In the genomic region with DNA sequence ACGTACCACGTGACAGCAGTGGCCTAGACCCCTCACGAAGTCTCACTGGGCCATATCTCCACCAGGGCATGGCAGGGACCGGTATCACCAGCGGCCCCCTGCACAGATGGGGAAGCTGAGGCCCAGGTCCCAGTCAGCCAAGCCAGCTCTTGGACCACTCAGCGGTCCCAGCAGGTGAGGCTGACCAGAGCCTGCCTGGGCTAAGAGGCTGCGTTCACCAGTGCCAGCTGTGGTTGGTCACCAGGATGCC, we compare ENCODE assay signal across 8 cellular contexts. TPM values are rescaled to one million over a fixed set of nuclear protein-coding genes. Genes with fewer than 3 reads are reported as not detected.
DNase-seq lines count a peak whose midpoint lies in the region; ATAC-seq, FAIRE-seq and TF ChIP-seq lines count a peak whose summit lies in the region.

No MANE protein-coding gene starts in this region.

- no peak for DNase-seq in right cardiac atrium
- no peak for DNase-seq in left ventricle myocardium superior
- DNase-seq in K562 (ENCODE audit: extremely low read depth in 1 of 4, low spot score in 3 of 4): no peak
- no peak for DNase-seq in DMS79 treated with DMSO at 0.1 percent for 48 hours (lab: John Stamatoyannopoulos, UW)
- DNase-seq in sciatic nerve (ENCODE audit: low spot score): no peak
- no peak for DNase-seq in NCI-H524 treated with DMSO at 0.1 percent for 48 hours (lab: John Stamatoyannopoulos, UW)

- H3K4me1 ChIP-seq in right cardiac atrium (ENCODE audit: control insufficient read depth, insufficient read depth, low read length): peaks cover 7% of the 10 kb centered on the region
- peaks cover 10 to 65% of the 10 kb centered on the region in 2 experiments; a peak in 4 of 5 replicates for H3K4me1 ChIP-seq in K562 (replicated peaks in 1 of 2; ENCODE audit: control insufficient read depth in 2 of 2, insufficient read depth in 2 of 2, low read length in 2 of 2)
- H3K4me1 ChIP-seq in mucosa of rectum (ENCODE audit: control insufficient read depth in 2 of 2, insufficient read depth in 2 of 2, low read length in 2 of 2): peaks cover 36% of the 10 kb centered on the region in 2 donors

- H3K4me2 ChIP-seq in K562 (ENCODE audit: insufficient read depth, low read length): peak overlapping the region; percentile 78

- CTCF ChIA-PET in K562 (lab: Yijun Ruan, JAX; ENCODE audit: low intra/inter-chr PET ratio): interaction anchor here (2.9 kb wide), 1 partner anchor 126 kb away, joined by 20 read pairs; no protein-coding TSS in a partner anchor

- no TSS peak for BruUV-seq in K562 (replicated peaks; lab: Mats Ljungman, UMichigan)

- ATAC-seq in right cardiac atrium (peak in 1 of 2 donors; percentile 21), left ventricle myocardium superior (no peak), K562 (no peak), HG03196 (IDR thresholded peaks at IDR 0.05; ENCODE audit: unreplicated experiment) (no peak), sciatic nerve (no peak)

- H3K36me3 ChIP-seq in K562 (ENCODE audit: control insufficient read depth, insufficient read depth, low read length) (peaks cover 13% of the 10 kb centered on the region; the same call in 2 of the 3 replicates), mucosa of rectum (ENCODE audit: control insufficient read depth in 2 of 2, insufficient read depth in 2 of 2, low read length in 2 of 2) (peaks cover under 1% of the 10 kb centered on the region in 2 donors)

- peaks cover 12% of the 10 kb centered on the region; the same call in 2 of the 3 replicates for H3K79me2 ChIP-seq in K562 (ENCODE audit: control insufficient read depth, insufficient read depth, low read length)

- H3K9me1 ChIP-seq in K562 (ENCODE audit: control insufficient read depth, insufficient read depth, low read length): no peaks in the 10 kb centered on the region

- H3K4me3 ChIP-seq in right cardiac atrium (ENCODE audit: low read length): peak overlapping the region; percentile 33
- peak overlapping the region; percentile 9 for H3K4me3 ChIP-seq in K562
- peak overlapping the region; percentile 61 to 64 for H3K4me3 ChIP-seq in mucosa of rectum (ENCODE audit: low read length in 2 of 2)

- FAIRE-seq in K562 (lab: Jason Lieb, UNC): no peak

- in situ Hi-C loops in K562 (cut with MboI): loop anchor here (5.0 kb wide), 1 partner anchor 126 kb away; no protein-coding TSS in a partner anchor

- peak overlapping the region; percentile 80 for H2AFZ ChIP-seq in K562 (ENCODE audit: low read depth, low read length)

- no peak for TF ChIP-seq EP300 in K562 (IDR thresholded peaks at IDR 0.05; ENCODE audit: low read length)

- TF ChIP-seq RAD21 in K562 (CRISPR knock-in tag; conservative IDR thresholded peaks at IDR 0.05 in 1 of 2, IDR thresholded peaks at IDR 0.05 in 1 of 2): no peak

- H4K20me1 ChIP-seq in K562 (replicated peaks; ENCODE audit: control insufficient read depth, insufficient read depth, low read length): no peaks in the 10 kb centered on the region

- intact Hi-C loops in right cardiac atrium (cut with DNase I): loop anchor here (2.0 to 10.0 kb wide), 4 partner anchors 121 to 289 kb away; no protein-coding TSS in a partner anchor
- intact Hi-C loops in left ventricle myocardium superior (cut with micrococcal nuclease): no loop called here
- intact Hi-C loops in K562 (cut with micrococcal nuclease): loop anchor here (5.0 kb wide), 1 partner anchor 106 kb away; no protein-coding TSS in a partner anchor
- intact Hi-C loops in sciatic nerve (cut with DNase I): loop anchor here (5.0 kb wide), 1 partner anchor 126 kb away; no protein-coding TSS in a partner anchor

- POLR2A ChIA-PET in K562 (lab: Yijun Ruan, JAX): interaction anchor here (0.5 to 1.2 kb wide), 4 partner anchors 11 to 134 kb away, joined by 3 to 5 read pairs (median 4); partner anchors contain the start of gene OGFR

- WGBS in right cardiac atrium: 57% methylated on average over 7 of the region's 7 CpGs
- 44% methylated on average over 6 of the region's 7 CpGs for WGBS in K562 (ENCODE audit: insufficient coverage, low coverage, missing lambda C conversion rate)

- no peak for TF ChIP-seq CTCF in K562 (IDR thresholded peaks at IDR 0.05 in 2 of 3, conservative IDR thresholded peaks at IDR 0.05 in 1 of 3; ENCODE audit: insufficient read depth in 2 of 3, low read depth in 1 of 3, low read length in 3 of 3)

- TF ChIP-seq POLR2A in K562 (conservative IDR thresholded peaks at IDR 0.05): no peak

- H3K9me3 ChIP-seq in right cardiac atrium (ENCODE audit: control insufficient read depth, low read length): no peaks in the 10 kb centered on the region
- no peaks in the 10 kb centered on the region for H3K9me3 ChIP-seq in K562 (replicated peaks; ENCODE audit: control insufficient read depth, insufficient read depth, low read depth, low read length)
- H3K9me3 ChIP-seq in mucosa of rectum (ENCODE audit: control insufficient read depth in 2 of 2, low read length in 2 of 2): no peaks in the 10 kb centered on the region

- H3K27me3 ChIP-seq in right cardiac atrium (ENCODE audit: control insufficient read depth, insufficient read depth) (no peaks in the 10 kb centered on the region), K562 (ENCODE audit: control insufficient read depth in 2 of 2, insufficient read depth in 2 of 2, low read length in 2 of 2) (peaks cover 4 to 12% of the 10 kb centered on the region in 2 experiments; a peak in 3 of 5 replicates), mucosa of rectum (ENCODE audit: control insufficient read depth in 2 of 2, insufficient read depth in 2 of 2, low read length in 2 of 2) (no peaks in the 10 kb centered on the region)

- peak overlapping the region; percentile 65 to 93 for H3K9ac ChIP-seq in K562 (ENCODE audit: insufficient read depth in 1 of 2, low read depth in 2 of 2, low read length in 2 of 2)
- peak overlapping the region; percentile 70 to 74 for H3K9ac ChIP-seq in mucosa of rectum (ENCODE audit: low read depth in 1 of 2, low read length in 2 of 2)

- H3K27ac ChIP-seq in right cardiac atrium (ENCODE audit: low read length) (peak overlapping the region; percentile 93), K562 (ENCODE audit: extremely low read depth, low read depth, low read length) (peak overlapping the region; percentile 76), mucosa of rectum (ENCODE audit: low read depth in 2 of 2, low read length in 2 of 2) (peak overlapping the region; percentile 88 to 94)

RNA-seq across cellular contexts. Expression of gene MRGBP, which starts 2.6 kb away (rescaled TPM):
- total RNA-seq in right cardiac atrium (10 to 100 TPM in 1 of 4 donors, 1 to 10 TPM in 3; 8.3 to 10.9 (median 8.6) TPM), left ventricle myocardium superior (11.1 TPM), K562 (2014; rRNA removed) (31.3 and 37.0 TPM in 2 replicates), K562 (2014; rRNA removed; fragmentation: Illumina TruSeq; extraction: Trizol) (18.1 TPM in 2 replicates), K562 (2015; rRNA removed; fragmentation: Illumina TruSeq; extraction: Trizol) (25.2 and 25.7 TPM in 2 replicates), K562 (2021) (25.1 and 26.1 TPM in 2 replicates), sciatic nerve (10.4 TPM)
- polyA plus RNA-seq in right cardiac atrium (12.1 TPM), K562 (2011; rRNA removed) (18.7 and 20.7 TPM in 2 replicates), K562 (2014; fragmentation: Illumina TruSeq; extraction: Trizol) (18.4 and 21.0 TPM in 2 replicates), K562 (2014; fragmentation: Nextera tagmentation; extraction: Ambion mirVana) (1 to 10 TPM; 1.9 to 2.8 TPM), K562 (2014; rRNA removed) (26.3 and 26.7 TPM in 2 replicates)
- total RNA-seq in K562 (2011; cell fraction: chromatin; rRNA removed; ENCODE audit: low replicate concordance): 11.0 and 21.6 TPM in 2 replicates
- total RNA-seq in K562 (2011; cell fraction: nucleolus; rRNA removed): 16.4 and 17.2 TPM in 2 replicates
- total RNA-seq in K562 (2011; cell fraction: nucleoplasm; rRNA removed): 12.8 and 15.0 TPM in 2 replicates
- polyA plus RNA-seq in K562 (2011; cell fraction: cytosol; rRNA removed): 20.8 and 28.5 TPM in 2 replicates
- 27.0 and 39.1 TPM in 2 replicates for polyA plus RNA-seq in K562 (2011; cell fraction: nucleus; rRNA removed)
- 14.8 and 21.7 TPM in 2 replicates for polyA plus RNA-seq in K562 (2012)
- 12.7 and 15.7 TPM in 2 replicates for polyA minus RNA-seq in K562 (2011; rRNA and poly(A)+ RNA removed)
- polyA minus RNA-seq in K562 (2011; cell fraction: cytosol; rRNA and poly(A)+ RNA removed): 9.6 and 11.5 TPM in 2 replicates
- 9.4 and 12.2 TPM in 2 replicates for polyA minus RNA-seq in K562 (2011; cell fraction: nucleus; rRNA and poly(A)+ RNA removed)

RNA-seq across cellular contexts. Expression of gene OGFR, which starts 11.0 kb away (rescaled TPM):
- 10 to 100 TPM; 21.0 to 29.6 (median 24.2) TPM for total RNA-seq in right cardiac atrium
- 26.6 TPM for polyA plus RNA-seq in right cardiac atrium
- 21.0 TPM for total RNA-seq in left ventricle myocardium superior
- 16.5 and 43.5 TPM in 2 replicates for total RNA-seq in K562 (2011; cell fraction: chromatin; rRNA removed; ENCODE audit: low replicate concordance)
- total RNA-seq in K562 (2011; cell fraction: nucleolus; rRNA removed): 33.8 and 38.4 TPM in 2 replicates
- 22.4 and 24.6 TPM in 2 replicates for total RNA-seq in K562 (2011; cell fraction: nucleoplasm; rRNA removed)
- total RNA-seq in K562 (2014; rRNA removed): 56.3 and 56.5 TPM in 2 replicates
- 8.9 and 10.3 TPM in 2 replicates for total RNA-seq in K562 (2014; rRNA removed; fragmentation: Illumina TruSeq; extraction: Trizol)
- total RNA-seq in K562 (2015; rRNA removed; fragmentation: Illumina TruSeq; extraction: Trizol): 17.5 and 18.7 TPM in 2 replicates
- 33.1 and 36.5 TPM in 2 replicates for total RNA-seq in K562 (2021)
- 23.3 and 25.4 TPM in 2 replicates for polyA plus RNA-seq in K562 (2011; rRNA removed)
- polyA plus RNA-seq in K562 (2011; cell fraction: cytosol; rRNA removed): 15.8 and 36.7 TPM in 2 replicates
- polyA plus RNA-seq in K562 (2011; cell fraction: nucleus; rRNA removed): 32.3 and 48.8 TPM in 2 replicates
- 21.1 and 26.0 TPM in 2 replicates for polyA plus RNA-seq in K562 (2012)
- polyA plus RNA-seq in K562 (2014; fragmentation: Illumina TruSeq; extraction: Trizol): 16.6 and 22.0 TPM in 2 replicates
- polyA plus RNA-seq in K562 (2014; fragmentation: Nextera tagmentation; extraction: Ambion mirVana): under 1 TPM; 0.39 TPM
- polyA plus RNA-seq in K562 (2014; rRNA removed): 34.2 and 36.7 TPM in 2 replicates
- 17.7 and 23.1 TPM in 2 replicates for polyA minus RNA-seq in K562 (2011; rRNA and poly(A)+ RNA removed)
- 19.9 and 22.3 TPM in 2 replicates for polyA minus RNA-seq in K562 (2011; cell fraction: cytosol; rRNA and poly(A)+ RNA removed)
- 8.8 and 9.7 TPM in 2 replicates for polyA minus RNA-seq in K562 (2011; cell fraction: nucleus; rRNA and poly(A)+ RNA removed)
- 52.7 TPM for total RNA-seq in sciatic nerve

RNA-seq across cellular contexts. Expression of gene COL9A3, which starts 23.2 kb away (rescaled TPM):
- total RNA-seq in right cardiac atrium: 1 to 10 TPM; 4.3 to 6.9 (median 5.6) TPM
- polyA plus RNA-seq in right cardiac atrium: 13.0 TPM
- total RNA-seq in left ventricle myocardium superior: 2.9 TPM
- 2.5 and 7.3 TPM in 2 replicates for total RNA-seq in K562 (2011; cell fraction: chromatin; rRNA removed; ENCODE audit: low replicate concordance)
- total RNA-seq in K562 (2011; cell fraction: nucleolus; rRNA removed): 4.0 and 4.9 TPM in 2 replicates
- 2.8 and 4.0 TPM in 2 replicates for total RNA-seq in K562 (2011; cell fraction: nucleoplasm; rRNA removed)
- total RNA-seq in K562 (2014; rRNA removed): 0.77 and 1.9 TPM in 2 replicates
- 0.18 and 0.51 TPM in 2 replicates for total RNA-seq in K562 (2014; rRNA removed; fragmentation: Illumina TruSeq; extraction: Trizol)
- 0.98 and 1.4 TPM in 2 replicates for total RNA-seq in K562 (2015; rRNA removed; fragmentation: Illumina TruSeq; extraction: Trizol)
- 1.3 and 1.7 TPM in 2 replicates for total RNA-seq in K562 (2021)
- 1.3 and 2.5 TPM in 2 replicates for polyA plus RNA-seq in K562 (2011; rRNA removed)
- polyA plus RNA-seq in K562 (2011; cell fraction: cytosol; rRNA removed): 1.7 and 1.9 TPM in 2 replicates
- 12.1 and 20.8 TPM in 2 replicates for polyA plus RNA-seq in K562 (2011; cell fraction: nucleus; rRNA removed)
- 2.0 and 3.0 TPM in 2 replicates for polyA plus RNA-seq in K562 (2012)
- 0.48 and 0.76 TPM in 2 replicates for polyA plus RNA-seq in K562 (2014; fragmentation: Illumina TruSeq; extraction: Trizol)
- under 1 TPM in 1 of 2 experiments, not detected in 1; 0.14 TPM for polyA plus RNA-seq in K562 (2014; fragmentation: Nextera tagmentation; extraction: Ambion mirVana)
- polyA plus RNA-seq in K562 (2014; rRNA removed): 3.0 and 3.6 TPM in 2 replicates
- 0.35 and 0.87 TPM in 2 replicates for polyA minus RNA-seq in K562 (2011; rRNA and poly(A)+ RNA removed)
- 1.3 TPM in 1 of 2 replicates, not detected in the other for polyA minus RNA-seq in K562 (2011; cell fraction: cytosol; rRNA and poly(A)+ RNA removed)
- 1.2 and 2.3 TPM in 2 replicates for polyA minus RNA-seq in K562 (2011; cell fraction: nucleus; rRNA and poly(A)+ RNA removed)
- 69.6 TPM for total RNA-seq in sciatic nerve

Comparison
In these comparisons a context has a peak if more than half of its experiments do, and no peak if none do; other contexts are left out.
1. H3K4me3 ChIP-seq: peak in every context shown above with its lines; median percentile 62 in mucosa of rectum; 33 in right cardiac atrium; 9 in K562.